Comparison of ENCODE assay signal across 1 cellular context in the genomic region with DNA sequence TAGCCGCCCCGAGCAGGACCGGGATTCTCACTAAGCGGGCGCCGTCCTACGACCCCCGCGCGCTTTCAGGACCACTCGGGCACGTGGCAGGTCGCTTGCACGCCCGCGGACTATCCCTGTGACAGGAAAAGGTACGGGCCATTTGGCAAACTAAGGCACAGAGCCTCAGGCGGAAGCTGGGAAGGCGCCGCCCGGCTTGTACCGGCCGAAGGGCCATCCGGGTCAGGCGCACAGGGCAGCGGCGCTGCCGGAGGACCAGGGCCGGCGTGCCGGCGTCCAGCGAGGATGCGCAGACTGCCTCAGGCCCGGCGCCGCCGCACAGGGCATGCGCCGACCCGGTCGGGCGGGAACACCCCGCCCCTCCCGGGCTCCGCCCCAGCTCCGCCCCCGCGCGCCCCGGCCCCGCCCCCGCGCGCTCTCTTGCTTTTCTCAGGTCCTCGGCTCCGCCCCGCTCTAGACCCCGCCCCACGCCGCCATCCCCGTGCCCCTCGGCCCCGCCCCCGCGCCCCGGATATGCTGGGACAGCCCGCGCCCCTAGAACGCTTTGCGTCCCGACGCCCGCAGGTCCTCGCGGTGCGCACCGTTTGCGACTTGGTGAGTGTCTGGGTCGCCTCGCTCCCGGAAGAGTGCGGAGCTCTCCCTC.
A peak's percentile ranks its signal among the peaks of the same experiment; 100 is the strongest.
TF ChIP-seq lines count a peak whose summit lies in the region.

A gene (plus strand): TSS at position 539 of the 643 bp plus-strand sequence.

TF ChIP-seq in WTC11, 78 proteins besides CTCF, POLR2A, EP300 and RAD21 (continued from another document):
- TF ChIP-seq, protein P1, sequence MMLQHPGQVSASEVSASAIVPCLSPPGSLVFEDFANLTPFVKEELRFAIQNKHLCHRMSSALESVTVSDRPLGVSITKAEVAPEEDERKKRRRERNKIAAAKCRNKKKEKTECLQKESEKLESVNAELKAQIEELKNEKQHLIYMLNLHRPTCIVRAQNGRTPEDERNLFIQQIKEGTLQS (CRISPR knock-in tag; conservative IDR thresholded peaks at IDR 0.05), result no peak
- TF ChIP-seq CBFB (CRISPR knock-in tag; IDR thresholded peaks at IDR 0.05; ENCODE audit: low read depth) (0 out of 2 replicates have a peak, but pooled peaks have one; percentile 25), ELF4 (CRISPR knock-in tag; IDR thresholded peaks at IDR 0.05; ENCODE audit: low read depth) (no peak), ZNF219 (CRISPR knock-in tag; IDR thresholded peaks at IDR 0.05; ENCODE audit: borderline replicate concordance) (no peak), OVOL2 (CRISPR knock-in tag; IDR thresholded peaks at IDR 0.05; ENCODE audit: borderline replicate concordance) (no peak), SMAD4 (CRISPR knock-in tag; IDR thresholded peaks at IDR 0.05) (0 out of 2 replicates have a peak, but pooled peaks have one; percentile 56), ZNF416 (CRISPR knock-in tag; IDR thresholded peaks at IDR 0.05) (no peak)
- TF ChIP-seq, protein P2, sequence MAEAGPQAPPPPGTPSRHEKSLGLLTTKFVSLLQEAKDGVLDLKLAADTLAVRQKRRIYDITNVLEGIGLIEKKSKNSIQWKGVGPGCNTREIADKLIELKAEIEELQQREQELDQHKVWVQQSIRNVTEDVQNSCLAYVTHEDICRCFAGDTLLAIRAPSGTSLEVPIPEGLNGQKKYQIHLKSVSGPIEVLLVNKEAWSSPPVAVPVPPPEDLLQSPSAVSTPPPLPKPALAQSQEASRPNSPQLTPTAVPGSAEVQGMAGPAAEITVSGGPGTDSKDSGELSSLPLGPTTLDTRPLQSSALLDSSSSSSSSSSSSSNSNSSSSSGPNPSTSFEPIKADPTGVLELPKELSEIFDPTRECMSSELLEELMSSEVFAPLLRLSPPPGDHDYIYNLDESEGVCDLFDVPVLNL (CRISPR knock-in tag; IDR thresholded peaks at IDR 0.05; ENCODE audit: borderline replicate concordance, low read depth), result peak; percentile 54; the same call in 1 of the 2 replicates
- TF ChIP-seq, protein P3, sequence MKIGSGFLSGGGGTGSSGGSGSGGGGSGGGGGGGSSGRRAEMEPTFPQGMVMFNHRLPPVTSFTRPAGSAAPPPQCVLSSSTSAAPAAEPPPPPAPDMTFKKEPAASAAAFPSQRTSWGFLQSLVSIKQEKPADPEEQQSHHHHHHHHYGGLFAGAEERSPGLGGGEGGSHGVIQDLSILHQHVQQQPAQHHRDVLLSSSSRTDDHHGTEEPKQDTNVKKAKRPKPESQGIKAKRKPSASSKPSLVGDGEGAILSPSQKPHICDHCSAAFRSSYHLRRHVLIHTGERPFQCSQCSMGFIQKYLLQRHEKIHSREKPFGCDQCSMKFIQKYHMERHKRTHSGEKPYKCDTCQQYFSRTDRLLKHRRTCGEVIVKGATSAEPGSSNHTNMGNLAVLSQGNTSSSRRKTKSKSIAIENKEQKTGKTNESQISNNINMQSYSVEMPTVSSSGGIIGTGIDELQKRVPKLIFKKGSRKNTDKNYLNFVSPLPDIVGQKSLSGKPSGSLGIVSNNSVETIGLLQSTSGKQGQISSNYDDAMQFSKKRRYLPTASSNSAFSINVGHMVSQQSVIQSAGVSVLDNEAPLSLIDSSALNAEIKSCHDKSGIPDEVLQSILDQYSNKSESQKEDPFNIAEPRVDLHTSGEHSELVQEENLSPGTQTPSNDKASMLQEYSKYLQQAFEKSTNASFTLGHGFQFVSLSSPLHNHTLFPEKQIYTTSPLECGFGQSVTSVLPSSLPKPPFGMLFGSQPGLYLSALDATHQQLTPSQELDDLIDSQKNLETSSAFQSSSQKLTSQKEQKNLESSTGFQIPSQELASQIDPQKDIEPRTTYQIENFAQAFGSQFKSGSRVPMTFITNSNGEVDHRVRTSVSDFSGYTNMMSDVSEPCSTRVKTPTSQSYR (CRISPR knock-in tag; IDR thresholded peaks at IDR 0.05), result no peak
- TF ChIP-seq, protein P4, sequence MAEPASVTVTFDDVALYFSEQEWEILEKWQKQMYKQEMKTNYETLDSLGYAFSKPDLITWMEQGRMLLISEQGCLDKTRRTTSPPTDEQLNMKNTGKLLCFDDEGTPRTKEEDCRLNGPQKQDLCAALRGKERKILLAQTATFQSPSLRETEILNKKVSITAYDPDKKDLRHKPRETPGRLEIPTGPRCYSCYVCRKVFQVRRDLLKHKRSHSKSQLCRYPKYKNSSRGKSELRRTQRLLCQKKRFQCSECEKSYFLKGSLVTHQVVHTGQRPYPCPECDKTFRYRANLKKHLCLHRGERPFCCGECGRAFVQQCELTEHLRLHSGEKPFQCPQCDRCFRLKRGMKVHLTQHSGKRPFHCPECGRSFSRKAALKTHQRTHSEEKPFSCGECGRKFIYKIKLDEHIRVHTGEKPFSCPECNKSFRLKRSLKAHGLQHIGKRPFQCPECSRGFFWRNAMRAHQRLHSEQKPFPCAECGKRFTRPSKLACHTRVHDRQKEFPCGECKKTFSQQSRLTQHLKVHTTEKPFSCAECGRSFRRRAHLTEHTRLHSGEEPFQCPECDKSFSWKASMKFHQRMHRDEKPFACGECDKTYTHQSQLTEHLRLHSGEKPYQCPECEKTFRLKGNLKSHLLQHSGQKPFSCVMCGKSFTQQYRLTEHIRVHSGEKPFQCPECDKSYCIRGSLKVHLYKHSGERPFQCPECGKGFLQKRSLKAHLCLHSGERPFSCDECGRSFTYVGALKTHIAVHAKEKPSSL (CRISPR knock-in tag; conservative IDR thresholded peaks at IDR 0.05), result no peak
- TF ChIP-seq, protein P5, sequence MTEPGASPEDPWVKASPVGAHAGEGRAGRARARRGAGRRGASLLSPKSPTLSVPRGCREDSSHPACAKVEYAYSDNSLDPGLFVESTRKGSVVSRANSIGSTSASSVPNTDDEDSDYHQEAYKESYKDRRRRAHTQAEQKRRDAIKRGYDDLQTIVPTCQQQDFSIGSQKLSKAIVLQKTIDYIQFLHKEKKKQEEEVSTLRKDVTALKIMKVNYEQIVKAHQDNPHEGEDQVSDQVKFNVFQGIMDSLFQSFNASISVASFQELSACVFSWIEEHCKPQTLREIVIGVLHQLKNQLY (CRISPR knock-in tag; IDR thresholded peaks at IDR 0.05), result no peak
TF ChIP-seq in WTC11: peak in this region for 24.
